In genomic region chr17:42918902-42919521, GRCh38 we compare ENCODE assay signal across 15 cellular contexts. TPM values are rescaled to one million over a fixed set of nuclear protein-coding genes. Genes with fewer than 3 reads are reported as not detected.
DNase-seq lines count a peak whose midpoint lies in the region; TF ChIP-seq lines count a peak whose summit lies in the region.
"Had no signal": no experiment of that assay in that cellular context is flagged by ENCODE, and none has a peak within 500 bp of the region (broad histone marks: within the 10 kb centered on the region; RNA-seq: fewer than 3 reads in every experiment).

No MANE protein-coding gene starts in this region.

- DNase-seq in DMS153 treated with DMSO at 0.1 percent for 48 hours (lab: John Stamatoyannopoulos, UW; ENCODE audit: unreplicated experiment) (peak; percentile 40), NCI-H146 (lab: John Stamatoyannopoulos, UW) (peak; percentile 90), nephron progenitor cell (no peak), activated gamma-delta T cell (lab: John Stamatoyannopoulos, UW) (no peak), G401 (ENCODE audit: low spot score) (no peak)
- no peak for DNase-seq in activated effector memory CD4-positive, alpha-beta T cell treated with anti-CD3 and anti-CD28 coated beads, Interleukin-2, amount 50 U/mL, for 16 hours
- DNase-seq in activated CD8-positive, alpha-beta memory T cell treated with anti-CD3 and anti-CD28 coated beads, Interleukin-2, amount 50 U/mL, for 48 hours: no peak
- DNase-seq: activated B cell treated with CpG ODN at 0.5 μM for 24 hours; activated T-cell treated with anti-CD3 and anti-CD28 coated beads, Interleukin-2, amount 50 U/mL, for 1 hour; amygdala had no signal

- H3K4me3 Mint-ChIP-seq in nephron progenitor cell: no peak overlapping the region
- H3K4me3 Mint-ChIP-seq: activated B cell treated with CpG ODN at 0.5 μM for 24 hours; natural killer cell treated with Interleukin-12 subunit alpha and Interleukin-12 subunit beta and Interleukin-15 and Interleukin-18, amount 100 ng/mL, for 72 hours had no signal

- no peaks in the 10 kb centered on the region for H3K9me3 Mint-ChIP-seq in nephron progenitor cell
- H3K9me3 Mint-ChIP-seq: activated B cell treated with CpG ODN at 0.5 μM for 24 hours; natural killer cell treated with Interleukin-12 subunit alpha and Interleukin-12 subunit beta and Interleukin-15 and Interleukin-18, amount 100 ng/mL, for 72 hours had no signal

- peak overlapping the region; percentile 85 for H3K27ac ChIP-seq in VCaP

- in situ Hi-C loops in G401 (cut with HindIII; ENCODE audit: low sequenced_read_pairs): no loop called here

- peaks cover 41% of the 10 kb centered on the region for H3K4me1 Mint-ChIP-seq in nephron progenitor cell
- H3K4me1 Mint-ChIP-seq: activated B cell treated with CpG ODN at 0.5 μM for 24 hours had no signal

- TF ChIP-seq CTCF in VCaP (conservative IDR thresholded peaks at IDR 0.05): no peak
- no peak for TF ChIP-seq CTCF in nephron progenitor cell (IDR thresholded peaks at IDR 0.05)

- H3K27me3 Mint-ChIP-seq in nephron progenitor cell (ENCODE audit: low read depth, poor library complexity): peaks cover 15% of the 10 kb centered on the region

- H3K36me3 Mint-ChIP-seq in nephron progenitor cell (ENCODE audit: low read depth): no peaks in the 10 kb centered on the region
- H3K36me3 Mint-ChIP-seq: natural killer cell treated with Interleukin-12 subunit alpha and Interleukin-12 subunit beta and Interleukin-15 and Interleukin-18, amount 100 ng/mL, for 72 hours had no signal

- peak overlapping the region; percentile 46 for H3K27ac Mint-ChIP-seq in nephron progenitor cell
- H3K27ac Mint-ChIP-seq: activated B cell treated with CpG ODN at 0.5 μM for 24 hours; natural killer cell treated with Interleukin-12 subunit alpha and Interleukin-12 subunit beta and Interleukin-15 and Interleukin-18, amount 100 ng/mL, for 72 hours had no signal

RNA-seq across cellular contexts. Expression of gene G6PC1, which starts 18.4 kb away (rescaled TPM):
- not detected in 2 replicates for total RNA-seq in G401 (2014; rRNA removed; shearing (Covaris generic))
- total RNA-seq: activated B cell treated with CpG ODN at 0.5 μM for 24 hours; Daoy; natural killer cell treated with Interleukin-12 subunit alpha and Interleukin-12 subunit beta and Interleukin-15 and Interleukin-18, amount 100 ng/mL, for 72 hours; NCI-H460; ureter had no signal

RNA-seq across cellular contexts. Expression of gene AARSD1, which starts 45.2 kb away (rescaled TPM):
- 15.3 and 42.3 TPM in 2 replicates for total RNA-seq in G401 (2014; rRNA removed; shearing (Covaris generic))

Comparison
In these comparisons a context has a peak if more than half of its experiments do, and no peak if none do; other contexts are left out.
1. DNase-seq: peak in DMS153 treated with DMSO at 0.1 percent for 48 hours (single experiment) and NCI-H146 (single experiment); none in nephron progenitor cell (single experiment), activated gamma-delta T cell (single experiment), activated effector memory CD4-positive, alpha-beta T cell treated with anti-CD3 and anti-CD28 coated beads, Interleukin-2, amount 50 U/mL, for 16 hours (single experiment), activated CD8-positive, alpha-beta memory T cell treated with anti-CD3 and anti-CD28 coated beads, Interleukin-2, amount 50 U/mL, for 48 hours (single experiment) and G401 (single experiment).